Comparison of ENCODE assay signal across 8 cellular contexts in the genomic region with DNA sequence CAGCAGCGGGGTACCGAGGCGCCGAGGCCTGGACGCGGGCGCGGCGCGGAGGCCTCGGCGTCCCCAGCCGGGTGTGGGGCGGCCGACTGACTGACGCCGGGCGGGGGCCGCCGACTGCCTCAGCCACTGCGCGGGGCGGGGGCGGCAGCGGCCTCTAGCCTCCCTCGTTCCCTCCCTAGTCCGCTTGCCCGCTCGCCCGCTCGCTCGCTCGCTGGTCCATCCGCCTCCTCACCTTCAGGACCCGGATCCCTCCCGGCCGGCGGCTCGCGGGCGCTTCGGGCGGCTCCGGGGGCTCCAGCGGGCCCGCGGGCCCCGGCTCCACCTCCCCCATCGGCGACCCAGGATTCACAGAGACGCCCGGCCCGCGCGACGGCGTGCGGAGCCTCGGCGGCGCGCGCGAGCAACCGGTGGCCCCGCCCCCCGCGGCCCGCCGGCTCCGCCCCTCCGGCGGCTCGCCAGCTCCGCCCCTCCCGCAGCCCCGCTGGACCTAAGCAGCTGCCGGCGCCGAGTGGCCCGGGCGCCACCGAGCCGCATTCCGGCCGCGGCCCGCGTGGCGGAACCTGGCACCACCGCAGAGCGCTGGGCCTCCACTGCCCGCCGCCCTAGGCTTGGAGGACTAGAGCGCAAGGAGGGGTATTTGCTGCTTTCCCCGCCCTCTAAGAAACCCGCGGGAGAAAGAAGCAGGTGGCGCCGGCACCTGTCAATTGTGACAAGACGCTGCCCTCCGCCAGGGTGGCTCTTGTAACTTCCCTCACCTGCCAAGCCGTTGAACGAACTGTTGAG. TPM values are rescaled to one million over a fixed set of nuclear protein-coding genes. Genes with fewer than 3 reads are reported as not detected.
DNase-seq lines count a peak whose midpoint lies in the region; ATAC-seq and TF ChIP-seq lines count a peak whose summit lies in the region.

No MANE protein-coding gene starts in this region.

- no peaks in the 10 kb centered on the region for H3K9me3 Mint-ChIP-seq in activated naive CD4-positive, alpha-beta T cell treated with anti-CD3 and anti-CD28 coated beads, Interleukin-2, amount 10 ng/mL, durations not matched to agents 7 days and 5 days
- H3K9me3 Mint-ChIP-seq in glutamatergic neuron (ENCODE audit: unreplicated experiment) = peaks cover 4% of the 10 kb centered on the region
- H3K9me3 Mint-ChIP-seq in osteocyte (ENCODE audit: unreplicated experiment) = no peaks in the 10 kb centered on the region

- WGBS in thymus = under 1% methylated on average over 103 of the region's 104 CpGs

- peak; percentile 72 for ATAC-seq in GM21528 (IDR thresholded peaks at IDR 0.05; ENCODE audit: low FRiP score, unreplicated experiment)

- no peaks in the 10 kb centered on the region for H3K9me3 ChIP-seq in thymus (ENCODE audit: control insufficient read depth)

- peaks cover 4% of the 10 kb centered on the region for H3K27me3 ChIP-seq in thymus (ENCODE audit: control insufficient read depth, insufficient read depth)

- H3K4me1 ChIP-seq in thymus (ENCODE audit: control insufficient read depth, insufficient read depth, low read length) = peaks cover 3% of the 10 kb centered on the region

- no peak for TF ChIP-seq RAD21 in Ishikawa (IDR thresholded peaks at IDR 0.05; ENCODE audit: low read depth)

- no peak overlapping the region for H3K27ac Mint-ChIP-seq in activated naive CD4-positive, alpha-beta T cell treated with anti-CD3 and anti-CD28 coated beads, Interleukin-2, amount 10 ng/mL, durations not matched to agents 7 days and 5 days
- H3K27ac Mint-ChIP-seq in glutamatergic neuron (ENCODE audit: unreplicated experiment) = peak overlapping the region; percentile 56
- peak overlapping the region; percentile 3 for H3K27ac Mint-ChIP-seq in osteocyte (ENCODE audit: unreplicated experiment)

- no peaks in the 10 kb centered on the region for H3K36me3 Mint-ChIP-seq in activated naive CD4-positive, alpha-beta T cell treated with anti-CD3 and anti-CD28 coated beads, Interleukin-2, amount 10 ng/mL, durations not matched to agents 7 days and 5 days
- H3K36me3 Mint-ChIP-seq in glutamatergic neuron (ENCODE audit: unreplicated experiment) (no peaks in the 10 kb centered on the region), osteocyte (ENCODE audit: unreplicated experiment) (peaks cover 3% of the 10 kb centered on the region)

- H3K4me3 ChIP-seq in thymus (ENCODE audit: low read length) = peak overlapping the region; percentile 82

- TF ChIP-seq EP300 in Ishikawa (IDR thresholded peaks at IDR 0.05; ENCODE audit: borderline replicate concordance) = no peak

- TF ChIP-seq CTCF in glutamatergic neuron (IDR thresholded peaks at IDR 0.05; ENCODE audit: partially characterized antibody, unreplicated experiment) (no peak), osteocyte (IDR thresholded peaks at IDR 0.05) (no peak)

- DNase-seq in Daoy (ENCODE audit: low read depth) (peak; percentile 70), SK-N-DZ (ENCODE audit: low spot score) (peak; percentile 67), glutamatergic neuron (peak; percentile 81), osteocyte (ENCODE audit: extremely low spot score, unreplicated experiment) (peak; percentile 93)
- peak; percentile 79 for DNase-seq in activated naive CD4-positive, alpha-beta T cell treated with anti-CD3 and anti-CD28 coated beads, Interleukin-2, amount 10 ng/mL, durations not matched to agents 7 days and 5 days

- peaks cover 23% of the 10 kb centered on the region for H3K27me3 Mint-ChIP-seq in activated naive CD4-positive, alpha-beta T cell treated with anti-CD3 and anti-CD28 coated beads, Interleukin-2, amount 10 ng/mL, durations not matched to agents 7 days and 5 days
- H3K27me3 Mint-ChIP-seq in glutamatergic neuron (ENCODE audit: unreplicated experiment) (peaks cover 5% of the 10 kb centered on the region), osteocyte (ENCODE audit: unreplicated experiment) (no peaks in the 10 kb centered on the region)

- H3K4me1 Mint-ChIP-seq in activated naive CD4-positive, alpha-beta T cell treated with anti-CD3 and anti-CD28 coated beads, Interleukin-2, amount 10 ng/mL, durations not matched to agents 7 days and 5 days = peaks cover 17% of the 10 kb centered on the region
- H3K4me1 Mint-ChIP-seq in glutamatergic neuron (ENCODE audit: low read depth, unreplicated experiment) (peaks cover 6% of the 10 kb centered on the region), osteocyte (ENCODE audit: unreplicated experiment) (peaks cover 21% of the 10 kb centered on the region)

- H3K4me3 Mint-ChIP-seq in activated naive CD4-positive, alpha-beta T cell treated with anti-CD3 and anti-CD28 coated beads, Interleukin-2, amount 10 ng/mL, durations not matched to agents 7 days and 5 days = peak overlapping the region; percentile 76
- H3K4me3 Mint-ChIP-seq in glutamatergic neuron (ENCODE audit: unreplicated experiment) = peak overlapping the region; percentile 91
- peak overlapping the region; percentile 74 for H3K4me3 Mint-ChIP-seq in osteocyte (ENCODE audit: unreplicated experiment)

- peak overlapping the region; percentile 81 for H3K27ac ChIP-seq in thymus (ENCODE audit: low read depth)

- no peaks in the 10 kb centered on the region for H3K36me3 ChIP-seq in thymus (ENCODE audit: control insufficient read depth, insufficient read depth)

- CTCF ChIA-PET in activated naive CD4-positive, alpha-beta T cell treated with anti-CD3 and anti-CD28 coated beads, Interleukin-2, amount 10 ng/mL, durations not matched to agents 7 days and 5 days (lab: Charles Lee) = no interaction called here

TF ChIP-seq in Ishikawa, 13 proteins besides CTCF, POLR2A, EP300 and RAD21:
- TF ChIP-seq, protein P1, sequence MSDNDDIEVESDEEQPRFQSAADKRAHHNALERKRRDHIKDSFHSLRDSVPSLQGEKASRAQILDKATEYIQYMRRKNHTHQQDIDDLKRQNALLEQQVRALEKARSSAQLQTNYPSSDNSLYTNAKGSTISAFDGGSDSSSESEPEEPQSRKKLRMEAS (IDR thresholded peaks at IDR 0.05) = peak; percentile 67
- TF ChIP-seq EGR1 (IDR thresholded peaks at IDR 0.05) (0 out of 2 replicates have a peak, but pooled peaks have one; percentile 40), ZBTB7A (IDR thresholded peaks at IDR 0.05; ENCODE audit: low read depth) (peak; percentile 13; the same call in 1 of the 2 replicates), TAF1 (IDR thresholded peaks at IDR 0.05; ENCODE audit: low read depth) (peak; percentile 19; the same call in 1 of the 2 replicates), TEAD4 (IDR thresholded peaks at IDR 0.05) (peak; percentile 39; the same call in 1 of the 2 replicates), YY1 (IDR thresholded peaks at IDR 0.05; ENCODE audit: low read depth) (no peak)
TF ChIP-seq in Ishikawa: peak in this region for 5.

RNA-seq across cellular contexts. Expression of a gene that starts 0.8 kb away (rescaled TPM):
- 1.7 and 2.3 TPM in 2 replicates for total RNA-seq in Daoy (2014; rRNA removed; shearing (Covaris generic))
- 2.0 and 2.4 TPM in 2 replicates for polyA plus RNA-seq in SK-N-DZ (2014; cell fraction: cytosol; rRNA removed)
- polyA plus RNA-seq in SK-N-DZ (2014; cell fraction: nucleus; rRNA removed) = 3.4 and 5.5 TPM in 2 replicates
- total RNA-seq in glutamatergic neuron (ENCODE audit: unreplicated experiment) (8.1 TPM), osteocyte (12.9 and 13.0 TPM in 2 replicates)
- polyA plus RNA-seq in thymus = 1.8 TPM

Comparison
In these comparisons a context has a peak if more than half of its experiments do, and no peak if none do; other contexts are left out.
1. Peak in every context shown above with its lines: DNase-seq, ATAC-seq, H3K4me3 ChIP-seq and H3K27ac ChIP-seq.